ENCODE assay signal across 23 cellular contexts in the genomic region with DNA sequence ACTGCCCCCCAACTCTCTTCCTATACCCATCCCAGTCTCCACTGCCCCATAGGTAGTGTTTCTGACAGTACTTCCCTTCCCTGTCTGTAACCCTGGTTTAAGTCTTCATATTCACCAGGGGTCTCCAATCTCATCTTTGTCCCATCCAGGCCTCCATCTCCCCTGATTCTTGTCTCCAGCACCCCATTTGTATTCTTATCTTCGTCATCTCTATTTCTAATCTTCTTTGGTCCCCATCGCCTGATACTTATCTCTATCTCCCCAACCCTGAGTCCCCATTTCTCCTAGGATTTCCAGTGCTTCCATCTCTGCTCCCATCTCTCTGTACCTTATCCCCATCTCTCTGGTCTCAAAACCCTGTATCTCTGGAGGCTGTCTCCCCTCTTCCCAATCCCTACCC. TPM values are rescaled to one million over a fixed set of nuclear protein-coding genes. Genes with fewer than 3 reads are reported as not detected.
"Had no signal": no experiment of that assay in that cellular context is flagged by ENCODE, and none has a peak within 500 bp of the region (broad histone marks: within the 10 kb centered on the region; RNA-seq: fewer than 3 reads in every experiment).

No MANE protein-coding gene starts in this region.

- DNase-seq: activated CD4-positive, alpha-beta T cell treated with anti-CD3 and anti-CD28 coated beads for 1 hour; activated CD4-positive, alpha-beta T cell treated with anti-CD3 and anti-CD28 coated beads, Interleukin-2, amount 50 U/mL, for 48 hours; activated gamma-delta T cell treated with Interleukin-2 at 50 U/mL for 16 hours; activated naive CD8-positive, alpha-beta T cell treated with anti-CD3 and anti-CD28 coated beads, Interleukin-2, amount 10 ng/mL, durations not matched to agents 7 days and 5 days; activated T-cell treated with anti-CD3 and anti-CD28 coated beads for 4 hours; amygdala; body of pancreas; caudate nucleus; kidney; ovary; psoas muscle; right cardiac atrium; T-helper 2 cell; transverse colon had no signal

- H3K4me1 ChIP-seq: psoas muscle had no signal

- ATAC-seq: body of pancreas, left lobe of liver, psoas muscle, right cardiac atrium had no signal

- H3K9me3 Mint-ChIP-seq: activated T-helper 1 cell treated with anti-CD3 and anti-CD28 coated beads, Interleukin-12 subunit alpha, Interleukin-12 subunit beta, Interleukin-2, Interleukin-4 antibody, amounts not matched to agents 30 ng/mL and 10 ng/mL and 1 ng/mL, durations not matched to agents 14 hours and 24 hours and 36 hours; stimulated activated naive CD8-positive, alpha-beta T cell treated with anti-CD3 and anti-CD28 coated beads, Interleukin-15, Interleukin-2, amounts not matched to agents 100 ng/mL and 50 ng/mL, for 24 hours had no signal

- H3K36me3 ChIP-seq: ovary had no signal

- H3K4me3 Mint-ChIP-seq: activated naive CD8-positive, alpha-beta T cell treated with anti-CD3 and anti-CD28 coated beads, Interleukin-2, amount 10 ng/mL, durations not matched to agents 7 days and 5 days; activated T-helper 1 cell treated with anti-CD3 and anti-CD28 coated beads, Interleukin-12 subunit alpha, Interleukin-12 subunit beta, Interleukin-2, Interleukin-4 antibody, amounts not matched to agents 30 ng/mL and 10 ng/mL and 1 ng/mL, durations not matched to agents 14 hours and 24 hours and 36 hours; stimulated activated naive CD8-positive, alpha-beta T cell treated with anti-CD3 and anti-CD28 coated beads, Interleukin-15, Interleukin-2, amounts not matched to agents 100 ng/mL and 50 ng/mL, for 24 hours had no signal

- H3K4me3 ChIP-seq: body of pancreas, lung, ovary, psoas muscle, transverse colon, vagina had no signal

- H3K27ac ChIP-seq: body of pancreas, ovary, psoas muscle, transverse colon, vagina, VCaP had no signal

- H3K9me3 ChIP-seq: body of pancreas, ovary, psoas muscle, transverse colon, vagina had no signal

- H3K27ac Mint-ChIP-seq: activated naive CD8-positive, alpha-beta T cell treated with anti-CD3 and anti-CD28 coated beads, Interleukin-2, amount 10 ng/mL, durations not matched to agents 7 days and 5 days; activated T-helper 1 cell treated with anti-CD3 and anti-CD28 coated beads, Interleukin-12 subunit alpha, Interleukin-12 subunit beta, Interleukin-2, Interleukin-4 antibody, amounts not matched to agents 30 ng/mL and 10 ng/mL and 1 ng/mL, durations not matched to agents 14 hours and 24 hours and 36 hours; stimulated activated naive CD8-positive, alpha-beta T cell treated with anti-CD3 and anti-CD28 coated beads, Interleukin-15, Interleukin-2, amounts not matched to agents 100 ng/mL and 50 ng/mL, for 24 hours had no signal

RNA-seq across cellular contexts. Expression of a gene that starts 1.8 kb away (rescaled TPM):
- total RNA-seq: activated naive CD8-positive, alpha-beta T cell treated with anti-CD3 and anti-CD28 coated beads, Interleukin-2, amount 10 ng/mL, durations not matched to agents 7 days and 5 days; activated T-helper 1 cell treated with anti-CD3 and anti-CD28 coated beads, Interleukin-12 subunit alpha, Interleukin-12 subunit beta, Interleukin-2, Interleukin-4 antibody, amounts not matched to agents 30 ng/mL and 10 ng/mL and 1 ng/mL, durations not matched to agents 14 hours and 24 hours and 36 hours; body of pancreas; frontal cortex; kidney; left lobe of liver; lung; ovary; psoas muscle; right cardiac atrium; skeletal muscle tissue had no signal
- polyA plus RNA-seq: esophagus, lung, ovary had no signal

RNA-seq across cellular contexts. Expression of a gene that starts 25.5 kb away (rescaled TPM):
- total RNA-seq: activated T-helper 1 cell treated with anti-CD3 and anti-CD28 coated beads, Interleukin-12 subunit alpha, Interleukin-12 subunit beta, Interleukin-2, Interleukin-4 antibody, amounts not matched to agents 30 ng/mL and 10 ng/mL and 1 ng/mL, durations not matched to agents 14 hours and 24 hours and 36 hours had no signal

RNA-seq across cellular contexts. Expression of a gene that starts 50.2 kb away (rescaled TPM):
- total RNA-seq: activated naive CD8-positive, alpha-beta T cell treated with anti-CD3 and anti-CD28 coated beads, Interleukin-2, amount 10 ng/mL, durations not matched to agents 7 days and 5 days; activated T-helper 1 cell treated with anti-CD3 and anti-CD28 coated beads, Interleukin-12 subunit alpha, Interleukin-12 subunit beta, Interleukin-2, Interleukin-4 antibody, amounts not matched to agents 30 ng/mL and 10 ng/mL and 1 ng/mL, durations not matched to agents 14 hours and 24 hours and 36 hours; frontal cortex; left lobe of liver; transverse colon; vagina had no signal
- polyA plus RNA-seq: psoas muscle had no signal
